In genomic region chr2:53130441-53130943, GRCh38 we compare ENCODE assay signal across 12 cellular contexts.
DNase-seq lines count a peak whose midpoint lies in the region; ATAC-seq, FAIRE-seq and TF ChIP-seq lines count a peak whose summit lies in the region.
"Had no signal": no experiment of that assay in that cellular context is flagged by ENCODE, and none has a peak within 500 bp of the region (broad histone marks: within the 10 kb centered on the region; RNA-seq: fewer than 3 reads in every experiment).

No MANE protein-coding gene starts in this region.

- H3K23ac ChIP-seq in IMR-90 (ENCODE audit: low read depth, low read length), result no peak overlapping the region

- no peak for TF ChIP-seq RAD21 in IMR-90 (IDR thresholded peaks at IDR 0.05; ENCODE audit: low read length)

- no peak overlapping the region for H2AK5ac ChIP-seq in IMR-90 (ENCODE audit: low read depth, low read length)

- H4K5ac ChIP-seq in IMR-90 (ENCODE audit: low read depth, low read length), result no peak overlapping the region

- H3K4me1 ChIP-seq in IMR-90 (ENCODE audit: control insufficient read depth, insufficient read depth, low read length), result peaks cover 3% of the 10 kb centered on the region; the same call in 1 of the 2 replicates

- no peaks in the 10 kb centered on the region for H3K36me3 ChIP-seq in IMR-90 (ENCODE audit: control insufficient read depth, insufficient read depth, low read length)

- no peaks in the 10 kb centered on the region for H3K79me1 ChIP-seq in IMR-90 (ENCODE audit: low read depth in 1 of 2, low read length in 2 of 2)

- no peaks in the 10 kb centered on the region for H4K20me1 ChIP-seq in IMR-90 (ENCODE audit: insufficient read depth, low read length)

- no peak overlapping the region for H2BK20ac ChIP-seq in IMR-90 (ENCODE audit: low read depth, low read length)

- no peak overlapping the region for H2AK9ac ChIP-seq in IMR-90 (replicated peaks; ENCODE audit: low read depth, low read length, poor library complexity)

- H2BK5ac ChIP-seq in IMR-90 (ENCODE audit: low read depth, low read length, poor library complexity, severe bottlenecking), result no peak overlapping the region

- in situ Hi-C loops in IMR-90 (cut with MboI; ENCODE audit: low sequenced_read_pairs), result no loop called here

- TF ChIP-seq CTCF in IMR-90 (conservative IDR thresholded peaks at IDR 0.05; ENCODE audit: low read depth, low read length), result no peak
- TF ChIP-seq CTCF in cardiac fibroblast (IDR thresholded peaks at IDR 0.05; ENCODE audit: low read depth, low read length), result no peak

- H3K18ac ChIP-seq in IMR-90 (ENCODE audit: low read depth, low read length), result no peak overlapping the region; the same call in 1 of the 2 replicates

- dilution Hi-C loops in IMR-90 (cut with HindIII; ENCODE audit: low sequenced_read_pairs, unreplicated experiment), result no loop called here

- H3K9me3 ChIP-seq in IMR-90 (ENCODE audit: control insufficient read depth, insufficient read depth, low read length), result no peaks in the 10 kb centered on the region

- peak overlapping the region; percentile 11; the same call in 1 of the 2 replicates for H3K4me2 ChIP-seq in IMR-90 (ENCODE audit: low read depth, low read length)

- H2BK120ac ChIP-seq in IMR-90 (ENCODE audit: low read depth, low read length), result peak overlapping the region; percentile 18; the same call in 1 of the 2 replicates

- no peak overlapping the region for H3K56ac ChIP-seq in IMR-90 (ENCODE audit: extremely low read depth, insufficient read depth, low read length)

- TF ChIP-seq POLR2A in IMR-90 (IDR thresholded peaks at IDR 0.05; ENCODE audit: low read depth, low read length) (no peak), GM12892 (IDR thresholded peaks at IDR 0.05; ENCODE audit: low read depth, low read length) (no peak), GM18505 (IDR thresholded peaks at IDR 0.05; ENCODE audit: borderline replicate concordance, extremely low read depth, insufficient read depth, insufficient read length) (no peak)

- CTCF ChIA-PET in IMR-90 (lab: Yijun Ruan, JAX), result no interaction called here

- no peak overlapping the region for H3K9ac ChIP-seq in IMR-90 (ENCODE audit: low read depth, low read length)

- intact Hi-C loops in IMR-90 (cut with micrococcal nuclease) (no loop called here), posterior vena cava (cut with DNase I) (no loop called here)

- H4K91ac ChIP-seq in IMR-90 (ENCODE audit: insufficient read depth, low read depth, low read length), result no peak overlapping the region

- no peak overlapping the region for H3K14ac ChIP-seq in IMR-90 (replicated peaks; ENCODE audit: low read depth, low read length)

- DNase-seq in GM03348 (ENCODE audit: low spot score) (peak; percentile 34), IMR-90 (peak; percentile 45), cardiac fibroblast (ENCODE audit: low read depth in 2 of 2) (peak; percentile 75 to 85), myocyte (ENCODE audit: low read depth) (peak; percentile 57), GM12892 (ENCODE audit: insufficient read length) (no peak), posterior vena cava (ENCODE audit: low spot score) (no peak), T-helper 9 cell (no peak)
- DNase-seq: activated CD4-positive, alpha-beta T cell treated with anti-CD3 and anti-CD28 coated beads, Interleukin-2, amount 50 U/mL, for 4 hours had no signal

- H3K4me3 ChIP-seq in IMR-90 (ENCODE audit: insufficient read depth, low read depth, low read length), result no peak overlapping the region
- H3K4me3 ChIP-seq in cardiac fibroblast (replicated peaks in 1 of 2; ENCODE audit: low read depth in 2 of 2, low read length in 2 of 2), result no peak overlapping the region
- H3K4me3 ChIP-seq: K562 had no signal

- H3K9me1 ChIP-seq in IMR-90 (ENCODE audit: insufficient read depth, low read length), result no peaks in the 10 kb centered on the region

- H4K8ac ChIP-seq in IMR-90 (ENCODE audit: low read depth in 2 of 2, low read length in 2 of 2), result no peak overlapping the region

- no peaks in the 10 kb centered on the region for H3K27me3 ChIP-seq in IMR-90 (ENCODE audit: control insufficient read depth, insufficient read depth, low read length)

- H2BK15ac ChIP-seq in IMR-90 (ENCODE audit: low read depth, low read length), result no peak overlapping the region

- H3K27ac ChIP-seq in IMR-90 (ENCODE audit: insufficient read depth, low read length), result no peak overlapping the region

- POLR2A ChIA-PET in IMR-90 (lab: Charles Lee; ENCODE audit: unreplicated experiment), result no interaction called here

- no TSS peak for BruUV-seq in IMR-90 (replicated peaks; lab: Mats Ljungman, UMichigan)

- FAIRE-seq in GM12892 (lab: Jason Lieb, UNC), result no peak
- FAIRE-seq: endometrium, GM18507, K562 had no signal

- ATAC-seq in IMR-90 (ENCODE audit: low read depth) (peak; percentile 27; the same call in 1 of the 2 replicates), GM18505 (IDR thresholded peaks at IDR 0.05; ENCODE audit: unreplicated experiment) (no peak)
- ATAC-seq: K562 had no signal

- H2AFZ ChIP-seq in IMR-90 (replicated peaks; ENCODE audit: low read length, poor library complexity), result no peak overlapping the region

- H3K4ac ChIP-seq in IMR-90 (ENCODE audit: low read depth, low read length), result no peak overlapping the region

- WGBS in IMR-90 (ENCODE audit: extremely low coverage in 2 of 2, insufficient read length in 1 of 2), 2 experiments, result no CpG with 5 or more reads among the region's 5 CpGs

TF ChIP-seq in IMR-90, 13 proteins besides CTCF, POLR2A, EP300 and RAD21:
- TF ChIP-seq CEBPB (IDR thresholded peaks at IDR 0.05; ENCODE audit: low read depth, low read length) (peak; percentile 90), MAZ (IDR thresholded peaks at IDR 0.05; ENCODE audit: borderline replicate concordance, low read depth, low read length) (no peak), MAFK (IDR thresholded peaks at IDR 0.05; ENCODE audit: low read depth, low read length) (no peak), RFX5 (IDR thresholded peaks at IDR 0.05; ENCODE audit: low read depth, low read length) (peak; percentile 68; the same call in 1 of the 2 replicates), ELK1 (IDR thresholded peaks at IDR 0.05; ENCODE audit: borderline replicate concordance, low read depth, low read length) (no peak), MXI1 (IDR thresholded peaks at IDR 0.05; ENCODE audit: borderline replicate concordance, low read depth, low read length) (no peak)
TF ChIP-seq in IMR-90: peak in this region for 2.

Comparison
In these comparisons a context has a peak if more than half of its experiments do, and no peak if none do; other contexts are left out.
1. DNase-seq: peak in GM03348 (single experiment), IMR-90 (single experiment), cardiac fibroblast (2 of 2) and myocyte (single experiment); none in GM12892 (single experiment), posterior vena cava (single experiment) and T-helper 9 cell (single experiment).